9 cellular contexts compared by ENCODE assay signal in the genomic region with DNA sequence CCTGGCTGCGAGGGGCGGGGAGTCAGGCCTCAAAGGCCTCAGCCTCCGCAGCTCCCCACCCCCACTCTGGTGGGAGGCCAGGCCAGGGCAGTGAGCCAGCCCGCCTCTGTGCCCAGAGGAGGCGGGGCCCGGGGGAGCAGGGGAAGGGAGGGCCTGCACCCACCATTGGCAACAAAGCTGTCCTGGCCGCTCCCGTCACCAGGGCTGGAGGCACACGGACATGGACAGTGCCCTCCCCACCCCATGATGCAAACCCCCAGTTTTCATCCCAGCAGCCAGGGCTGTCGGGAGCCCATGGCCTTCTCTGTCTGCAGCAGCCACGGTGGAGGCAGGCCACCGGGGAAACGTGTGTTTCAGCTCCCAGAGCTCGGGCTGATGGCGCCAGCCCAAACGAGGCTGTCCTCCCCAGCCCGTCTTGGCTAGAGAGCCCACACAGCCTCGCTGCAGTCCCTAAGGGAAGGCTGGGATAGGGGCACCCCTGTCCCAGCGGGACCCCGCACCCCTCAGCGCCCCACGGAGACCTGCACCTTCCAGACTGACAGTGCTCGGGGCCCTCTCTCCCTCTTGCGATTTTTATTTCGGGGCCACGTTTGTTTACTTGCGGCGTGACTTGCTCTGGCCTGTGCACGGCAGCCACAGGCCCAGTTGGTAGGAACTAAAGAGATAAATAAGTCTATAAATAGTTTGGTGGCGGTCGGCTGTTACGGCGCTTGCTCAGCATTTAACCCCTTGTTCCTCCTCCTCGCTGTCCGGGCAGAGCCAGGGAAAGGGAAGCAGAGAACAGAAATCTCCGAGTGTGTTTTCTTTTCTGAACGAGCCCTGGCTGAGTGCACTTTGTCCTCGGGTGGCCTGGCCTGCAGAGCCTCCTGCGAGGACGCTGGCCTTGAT.
DNase-seq lines count a peak whose midpoint lies in the region; ATAC-seq and TF ChIP-seq lines count a peak whose summit lies in the region.
"Had no signal": no experiment of that assay in that cellular context is flagged by ENCODE, and none has a peak within 500 bp of the region (broad histone marks: within the 10 kb centered on the region; RNA-seq: fewer than 3 reads in every experiment).

No MANE protein-coding gene starts in this region.

- no peaks in the 10 kb centered on the region for H3K36me3 ChIP-seq in MM.1S (replicated peaks; ENCODE audit: insufficient read depth, low read length)
- no peaks in the 10 kb centered on the region for H3K36me3 ChIP-seq in ascending aorta

- H3K9me3 ChIP-seq in MM.1S (replicated peaks; ENCODE audit: insufficient read depth, low read length) (no peaks in the 10 kb centered on the region), ascending aorta (no peaks in the 10 kb centered on the region)

- H3F3A ChIP-seq in MM.1S (ENCODE audit: insufficient read depth, low read length) = no peaks in the 10 kb centered on the region

- DNase-seq in MM.1S (peak; percentile 43), ascending aorta (ENCODE audit: low spot score in 2 of 2) (peak; percentile 72 to 94), left kidney (ENCODE audit: low read depth, low spot score) (peak; percentile 89), stromal cell of bone marrow (ENCODE audit: low read depth) (peak; percentile 9), NCI-H128 (lab: John Stamatoyannopoulos, UW; ENCODE audit: unreplicated experiment) (no peak)
- DNase-seq in stimulated activated CD4-positive, alpha-beta T cell treated with anti-CD3 and anti-CD28 coated beads, Interleukin-4, amount 100 ng/mL, for 1 hour = no peak

- peaks cover 89% of the 10 kb centered on the region for H3K27me3 ChIP-seq in MM.1S (replicated peaks; ENCODE audit: insufficient read depth, low read length)
- no peaks in the 10 kb centered on the region for H3K27me3 ChIP-seq in ascending aorta

- H3K27ac Mint-ChIP-seq in activated T-helper 17 cell treated with anti-CD3 and anti-CD28 coated beads, Interleukin-2, amount 50 U/mL, for 72 hours = no peak overlapping the region
- H3K27ac Mint-ChIP-seq: activated T-helper 1 cell treated with anti-CD3 and anti-CD28 coated beads, Interleukin-12 subunit alpha, Interleukin-12 subunit beta, Interleukin-2, Interleukin-4 antibody, amounts not matched to agents 30 ng/mL and 10 ng/mL and 1 ng/mL, durations not matched to agents 14 hours and 24 hours and 36 hours had no signal

- H3K9ac ChIP-seq in MM.1S (ENCODE audit: low read length) = peak overlapping the region; percentile 36; the same call in 1 of the 2 replicates

- ATAC-seq in activated T-helper 17 cell treated with anti-CD3 and anti-CD28 coated beads, Interleukin-2, amount 50 U/mL, for 72 hours (replicated peaks) = no peak
- no peak for ATAC-seq in GM19328 (IDR thresholded peaks at IDR 0.05; ENCODE audit: unreplicated experiment)

- no peaks in the 10 kb centered on the region for H3K79me2 ChIP-seq in MM.1S (ENCODE audit: low read length)

- peak overlapping the region; percentile 31; the same call in 1 of the 2 replicates for H3K4me2 ChIP-seq in MM.1S (ENCODE audit: low read depth, low read length)

- H3K9me3 Mint-ChIP-seq in activated T-helper 17 cell treated with anti-CD3 and anti-CD28 coated beads, Interleukin-2, amount 50 U/mL, for 72 hours = no peaks in the 10 kb centered on the region
- H3K9me3 Mint-ChIP-seq: activated T-helper 1 cell treated with anti-CD3 and anti-CD28 coated beads, Interleukin-12 subunit alpha, Interleukin-12 subunit beta, Interleukin-2, Interleukin-4 antibody, amounts not matched to agents 30 ng/mL and 10 ng/mL and 1 ng/mL, durations not matched to agents 14 hours and 24 hours and 36 hours had no signal

- H3K4me3 ChIP-seq in MM.1S (ENCODE audit: low read length) = peak overlapping the region; percentile 32; the same call in 1 of the 2 replicates
- H3K4me3 ChIP-seq in ascending aorta = peak overlapping the region; percentile 48 to 57

- peaks cover 20% of the 10 kb centered on the region for H3K27me3 Mint-ChIP-seq in activated T-helper 17 cell treated with anti-CD3 and anti-CD28 coated beads, Interleukin-2, amount 50 U/mL, for 72 hours

- no peak overlapping the region for H3K4me3 Mint-ChIP-seq in activated T-helper 17 cell treated with anti-CD3 and anti-CD28 coated beads, Interleukin-2, amount 50 U/mL, for 72 hours
- H3K4me3 Mint-ChIP-seq: activated T-helper 1 cell treated with anti-CD3 and anti-CD28 coated beads, Interleukin-12 subunit alpha, Interleukin-12 subunit beta, Interleukin-2, Interleukin-4 antibody, amounts not matched to agents 30 ng/mL and 10 ng/mL and 1 ng/mL, durations not matched to agents 14 hours and 24 hours and 36 hours had no signal

- 0 out of 2 replicates have a peak, but pooled peaks cover 3% of the 10 kb centered on the region for H3K4me1 ChIP-seq in MM.1S (ENCODE audit: low read length)
- H3K4me1 ChIP-seq in ascending aorta = peaks cover 25 to 70% of the 10 kb centered on the region in 2 donors

- no peaks in the 10 kb centered on the region for H3K4me1 Mint-ChIP-seq in activated T-helper 17 cell treated with anti-CD3 and anti-CD28 coated beads, Interleukin-2, amount 50 U/mL, for 72 hours

- H3K27ac ChIP-seq in MM.1S (ENCODE audit: low read length) (no peak overlapping the region), ascending aorta (peak overlapping the region; percentile 91 to 93)

- intact Hi-C loops in ascending aorta (cut with DNase I) = no loop called here

- TF ChIP-seq CTCF in MM.1S (IDR thresholded peaks at IDR 0.05; ENCODE audit: low read length) (no peak), ascending aorta (IDR thresholded peaks at IDR 0.05) (no peak)

- peak overlapping the region; percentile 39 for H2AFZ ChIP-seq in MM.1S (ENCODE audit: low read length)

- H3K9me2 ChIP-seq in MM.1S (replicated peaks; ENCODE audit: insufficient read depth, low read length) = no peaks in the 10 kb centered on the region

- no peaks in the 10 kb centered on the region for H3K36me3 Mint-ChIP-seq in activated T-helper 17 cell treated with anti-CD3 and anti-CD28 coated beads, Interleukin-2, amount 50 U/mL, for 72 hours (ENCODE audit: low read depth)

- no peaks in the 10 kb centered on the region for H4K20me1 ChIP-seq in MM.1S (ENCODE audit: insufficient read depth, low read length)

Comparison
In these comparisons a context has a peak if more than half of its experiments do, and no peak if none do; other contexts are left out.
1. DNase-seq: peak in MM.1S (single experiment), ascending aorta (2 of 2), left kidney (single experiment) and stromal cell of bone marrow (single experiment); none in NCI-H128 (single experiment) and stimulated activated CD4-positive, alpha-beta T cell treated with anti-CD3 and anti-CD28 coated beads, Interleukin-4, amount 100 ng/mL, for 1 hour (single experiment).